Comparison of ENCODE assay signal across 15 cellular contexts in genomic region chr22:49011769-49012598, GRCh38.
DNase-seq lines count a peak whose midpoint lies in the region; ATAC-seq, FAIRE-seq and TF ChIP-seq lines count a peak whose summit lies in the region.
"Had no signal": no experiment of that assay in that cellular context is flagged by ENCODE, and none has a peak within 500 bp of the region (broad histone marks: within the 10 kb centered on the region; RNA-seq: fewer than 3 reads in every experiment).

No MANE protein-coding gene starts in this region.

- H3K27ac Mint-ChIP-seq in endodermal cell = no peak overlapping the region
- H3K27ac Mint-ChIP-seq: activated naive CD4-positive, alpha-beta T cell treated with anti-CD3 and anti-CD28 coated beads, Interleukin-2, amount 50 U/mL, for 24 hours; CD8-positive, alpha-beta T cell had no signal

- no peaks in the 10 kb centered on the region for H3K9me3 ChIP-seq in endodermal cell (ENCODE audit: control insufficient read depth, low read length)

- H3K4me3 ChIP-seq in endodermal cell (ENCODE audit: low read length) = no peak overlapping the region

- H3K27me3 Mint-ChIP-seq in endodermal cell (ENCODE audit: insufficient read depth) = no peaks in the 10 kb centered on the region
- H3K27me3 Mint-ChIP-seq: activated naive CD4-positive, alpha-beta T cell treated with anti-CD3 and anti-CD28 coated beads, Interleukin-2, amount 50 U/mL, for 24 hours had no signal

- H3K4me3 Mint-ChIP-seq in endodermal cell = no peak overlapping the region
- H3K4me3 Mint-ChIP-seq: activated naive CD4-positive, alpha-beta T cell treated with anti-CD3 and anti-CD28 coated beads, Interleukin-2, amount 50 U/mL, for 24 hours; CD8-positive, alpha-beta T cell; neural crest cell had no signal

- H3K27ac ChIP-seq in endodermal cell (ENCODE audit: low read depth, low read length) = no peak overlapping the region

- no peaks in the 10 kb centered on the region for H3K36me3 ChIP-seq in endodermal cell (ENCODE audit: control insufficient read depth, insufficient read depth, low read length)

- peaks cover 14% of the 10 kb centered on the region for H3K4me1 ChIP-seq in endodermal cell (ENCODE audit: control insufficient read depth, insufficient read depth, low read length)

- H3K36me3 Mint-ChIP-seq in endodermal cell (ENCODE audit: low read depth) = no peaks in the 10 kb centered on the region
- H3K36me3 Mint-ChIP-seq: activated naive CD4-positive, alpha-beta T cell treated with anti-CD3 and anti-CD28 coated beads, Interleukin-2, amount 50 U/mL, for 24 hours; CD8-positive, alpha-beta T cell had no signal

- WGBS in endodermal cell (ENCODE audit: insufficient coverage in 1 of 2, insufficient read length in 1 of 2), 2 experiments = 88 to 90% methylated on average over 11 to 16 of the region's 16 CpGs

- H3K9ac ChIP-seq in endodermal cell (ENCODE audit: extremely low read depth, low read length, poor library complexity, severe bottlenecking) = no peak overlapping the region

- DNase-seq in AG20443 (ENCODE audit: low spot score) (peak; percentile 4), GM03348 (ENCODE audit: low spot score) (peak; percentile 4), endodermal cell (peak; percentile 41), sciatic nerve (ENCODE audit: low spot score) (peak; percentile 51), SW 1271 (lab: John Stamatoyannopoulos, UW) (no peak), NCI-H2029 (lab: John Stamatoyannopoulos, UW) (no peak), RCC 7860 (ENCODE audit: low spot score) (no peak)
- DNase-seq: activated CD4-positive, alpha-beta T cell treated with anti-CD3 and anti-CD28 coated beads for 4 hours; GF-D8; glutamatergic neuron; stimulated activated CD4-positive, alpha-beta T cell treated with anti-CD3 and anti-CD28 coated beads, Interleukin-15, amount 100 ng/mL, for 24 hours had no signal

- TF ChIP-seq CTCF in endodermal cell (conservative IDR thresholded peaks at IDR 0.05) = no peak

- H3K9me3 Mint-ChIP-seq in endodermal cell = no peaks in the 10 kb centered on the region
- H3K9me3 Mint-ChIP-seq: activated naive CD4-positive, alpha-beta T cell treated with anti-CD3 and anti-CD28 coated beads, Interleukin-2, amount 50 U/mL, for 24 hours; CD8-positive, alpha-beta T cell; neural crest cell had no signal

- ATAC-seq in sciatic nerve = no peak
- ATAC-seq: CD8-positive, alpha-beta T cell had no signal

- no peaks in the 10 kb centered on the region for H3K27me3 ChIP-seq in endodermal cell (ENCODE audit: control insufficient read depth, insufficient read depth, low read length, poor library complexity, severe bottlenecking)

- peaks cover 9% of the 10 kb centered on the region for H3K4me1 Mint-ChIP-seq in endodermal cell
- H3K4me1 Mint-ChIP-seq: activated naive CD4-positive, alpha-beta T cell treated with anti-CD3 and anti-CD28 coated beads, Interleukin-2, amount 50 U/mL, for 24 hours had no signal

- FAIRE-seq in RCC 7860 (lab: Jason Lieb, UNC) = no peak
- FAIRE-seq: endometrium had no signal

- intact Hi-C loops in sciatic nerve (cut with DNase I) = no loop called here

Comparison
In these comparisons a context has a peak if more than half of its experiments do, and no peak if none do; other contexts are left out.
1. DNase-seq: peak in AG20443 (single experiment), GM03348 (single experiment), endodermal cell (single experiment) and sciatic nerve (single experiment); none in SW 1271 (0 of 2), NCI-H2029 (single experiment) and RCC 7860 (single experiment).